Comparison of ENCODE assay signal across 15 cellular contexts in genomic region chr6:96499781-96500180, GRCh38. TPM values are rescaled to one million over a fixed set of nuclear protein-coding genes. Genes with fewer than 3 reads are reported as not detected.
DNase-seq lines count a peak whose midpoint lies in the region; ATAC-seq and TF ChIP-seq lines count a peak whose summit lies in the region.
"Had no signal": no experiment of that assay in that cellular context is flagged by ENCODE, and none has a peak within 500 bp of the region (broad histone marks: within the 10 kb centered on the region; RNA-seq: fewer than 3 reads in every experiment).

No MANE protein-coding gene starts in this region.

- H3K27ac ChIP-seq in uterus: no peak overlapping the region
- H3K27ac ChIP-seq in mesendoderm (ENCODE audit: low read depth, low read length): no peak overlapping the region
- H3K27ac ChIP-seq: gastroesophageal sphincter, upper lobe of right lung had no signal

- H3K23ac ChIP-seq in mesendoderm (ENCODE audit: low read length): no peak overlapping the region

- H3K9me3 ChIP-seq in uterus: no peaks in the 10 kb centered on the region
- H3K9me3 ChIP-seq: upper lobe of right lung had no signal

- peaks cover 24% of the 10 kb centered on the region for H3K9me3 Mint-ChIP-seq in activated CD4-positive, alpha-beta T cell treated with anti-CD3 and anti-CD28 coated beads for 36 hours (ENCODE audit: low read depth)
- H3K9me3 Mint-ChIP-seq in T-cell: peaks cover 6 to 30% (median 16%) of the 10 kb centered on the region in 3 donors

- DNase-seq in activated CD4-positive, alpha-beta T cell treated with anti-CD3 and anti-CD28 coated beads for 36 hours: peak; percentile 27
- no peak for DNase-seq in activated CD4-positive, alpha-beta T cell treated with anti-CD3 and anti-CD28 coated beads for 1 hour
- peak; percentile 45 to 82 (median 64) for DNase-seq in T-cell
- DNase-seq in activated T-helper 1 cell treated with Interleukin-2 at 50 U/mL for 16 hours (ENCODE audit: low read depth): peak; percentile 55
- DNase-seq in renal cortical epithelial cell (ENCODE audit: low read depth): peak; percentile 9
- DNase-seq in uterus: no peak
- DNase-seq in mesendoderm: no peak
- DNase-seq in epidermal melanocyte (ENCODE audit: insufficient read length, low spot score): no peak
- DNase-seq: H9, NCI-H2029, upper lobe of right lung had no signal

- no peaks in the 10 kb centered on the region for H3K79me1 ChIP-seq in mesendoderm (ENCODE audit: low read length)

- H2AK5ac ChIP-seq in mesendoderm (ENCODE audit: low read length): no peak overlapping the region

- no peak overlapping the region for H2BK120ac ChIP-seq in mesendoderm (ENCODE audit: low read depth, low read length)

- CTCF ChIA-PET in activated CD4-positive, alpha-beta T cell treated with anti-CD3 and anti-CD28 coated beads for 36 hours (lab: Charles Lee): interaction anchor here (0.6 to 1.3 kb wide), 2 partner anchors 28 to 912 kb away, joined by 3 to 5 read pairs; no protein-coding TSS in a partner anchor
- CTCF ChIA-PET in T-cell (lab: Charles Lee): interaction anchor here (0.9 to 1.6 kb wide), 7 partner anchors 16 to 45 kb away, joined by 3 to 22 read pairs (median 4); partner anchors contain the start of gene UFL1 (in 1 of the 2)

- no peak overlapping the region for H3K56ac ChIP-seq in mesendoderm (ENCODE audit: low read length)

- H3K36me3 Mint-ChIP-seq in activated CD4-positive, alpha-beta T cell treated with anti-CD3 and anti-CD28 coated beads for 36 hours (ENCODE audit: low read depth): peaks cover 18% of the 10 kb centered on the region
- H3K36me3 Mint-ChIP-seq in T-cell: peaks cover 22% of the 10 kb centered on the region

- H2BK15ac ChIP-seq in mesendoderm (replicated peaks; ENCODE audit: low read depth): no peak overlapping the region

- no peak for TF ChIP-seq POLR2A in uterus (IDR thresholded peaks at IDR 0.05)

- no peak overlapping the region for H3K4me2 ChIP-seq in mesendoderm (ENCODE audit: low read length)

- H2BK5ac ChIP-seq in mesendoderm (ENCODE audit: low read length): no peak overlapping the region

- no peaks in the 10 kb centered on the region for H3K79me2 ChIP-seq in mesendoderm (ENCODE audit: control insufficient read depth, insufficient read depth, low read length)

- no peak overlapping the region for H3K27ac Mint-ChIP-seq in activated CD4-positive, alpha-beta T cell treated with anti-CD3 and anti-CD28 coated beads for 36 hours
- peak overlapping the region; percentile 90 for H3K27ac Mint-ChIP-seq in T-cell
- H3K27ac Mint-ChIP-seq: H9 had no signal

- no peak overlapping the region for H3K9ac ChIP-seq in mesendoderm (ENCODE audit: low read length)

- intact Hi-C loops in activated CD4-positive, alpha-beta T cell treated with anti-CD3 and anti-CD28 coated beads for 36 hours (cut with DNase I, micrococcal nuclease): no loop called here
- intact Hi-C loops in uterus (cut with DNase I; ENCODE audit: low total_unique reads): no loop called here

- peaks cover 35% of the 10 kb centered on the region for H3K4me1 Mint-ChIP-seq in activated CD4-positive, alpha-beta T cell treated with anti-CD3 and anti-CD28 coated beads for 36 hours
- peaks cover 40 to 46% (median 42%) of the 10 kb centered on the region in 3 donors for H3K4me1 Mint-ChIP-seq in T-cell
- H3K4me1 Mint-ChIP-seq: H9 had no signal

- no peak overlapping the region for H3K18ac ChIP-seq in mesendoderm (ENCODE audit: low read length)

- H3K4me3 Mint-ChIP-seq in activated CD4-positive, alpha-beta T cell treated with anti-CD3 and anti-CD28 coated beads for 36 hours: no peak overlapping the region
- H3K4me3 Mint-ChIP-seq in T-cell: peak overlapping the region in 2 of 3 donors; percentile 34 to 54
- H3K4me3 Mint-ChIP-seq: H9 had no signal

- no peak overlapping the region for H3K4me3 ChIP-seq in uterus
- H3K4me3 ChIP-seq in mesendoderm (ENCODE audit: low read length): no peak overlapping the region
- H3K4me3 ChIP-seq: gastroesophageal sphincter, upper lobe of right lung had no signal

- H3K27me3 Mint-ChIP-seq in activated CD4-positive, alpha-beta T cell treated with anti-CD3 and anti-CD28 coated beads for 36 hours: no peaks in the 10 kb centered on the region
- H3K27me3 Mint-ChIP-seq in T-cell: no peaks in the 10 kb centered on the region
- H3K27me3 Mint-ChIP-seq: natural killer cell treated with Interleukin-12 subunit alpha and Interleukin-12 subunit beta and Interleukin-15 and Interleukin-18, amount 100 ng/mL, for 72 hours had no signal

- no peak for ATAC-seq in activated CD4-positive, alpha-beta T cell treated with anti-CD3 and anti-CD28 coated beads for 36 hours
- ATAC-seq in T-cell (replicated peaks in 1 of 4): peak; percentile 97 to 100 (median 99)
- ATAC-seq: gastroesophageal sphincter, Panc1, sciatic nerve, upper lobe of right lung had no signal

- H3K4me1 ChIP-seq in uterus: no peaks in the 10 kb centered on the region
- no peaks in the 10 kb centered on the region for H3K4me1 ChIP-seq in mesendoderm (ENCODE audit: control insufficient read depth, low read depth, low read length)
- H3K4me1 ChIP-seq: gastroesophageal sphincter, upper lobe of right lung had no signal

- TF ChIP-seq CTCF in uterus (IDR thresholded peaks at IDR 0.05): no peak

- no CpG with 5 or more reads among the region's 5 CpGs for WGBS in mesendoderm (ENCODE audit: extremely low coverage, insufficient coverage, low lambda C conversion rate)

- no peak overlapping the region for H4K5ac ChIP-seq in mesendoderm (ENCODE audit: low read length)

- H3K36me3 ChIP-seq in uterus: no peaks in the 10 kb centered on the region
- H3K36me3 ChIP-seq in mesendoderm (ENCODE audit: control insufficient read depth, insufficient read depth, low read length): no peaks in the 10 kb centered on the region
- H3K36me3 ChIP-seq: upper lobe of right lung had no signal

- H4K8ac ChIP-seq in mesendoderm (ENCODE audit: low read depth, low read length): no peak overlapping the region

- H3K4ac ChIP-seq in mesendoderm (ENCODE audit: low read depth, low read length): no peak overlapping the region

- POLR2A ChIA-PET in activated CD4-positive, alpha-beta T cell treated with anti-CD3 and anti-CD28 coated beads for 36 hours (lab: Charles Lee): no interaction called here
- POLR2A ChIA-PET in T-cell (lab: Charles Lee): interaction anchor here (0.6 to 1.1 kb wide), 3 partner anchors 22 to 422 kb away, joined by 3 to 7 read pairs (median 4); partner anchors contain the start of gene UFL1 (in 1 of the 2)

- H3K27me3 ChIP-seq in uterus: no peaks in the 10 kb centered on the region
- H3K27me3 ChIP-seq in mesendoderm (ENCODE audit: insufficient read depth, low read length, poor library complexity): no peaks in the 10 kb centered on the region
- H3K27me3 ChIP-seq: gastroesophageal sphincter, upper lobe of right lung had no signal

RNA-seq across cellular contexts. Expression of gene UFL1, which starts 21.8 kb away (rescaled TPM):
- total RNA-seq in activated CD4-positive, alpha-beta T cell treated with anti-CD3 and anti-CD28 coated beads for 36 hours: 10 to 100 TPM; 27.3 to 28.0 TPM
- 10 to 100 TPM; 19.3 to 29.4 (median 27.7) TPM for total RNA-seq in T-cell
- 29.5 and 33.0 TPM in 2 replicates for total RNA-seq in renal cortical epithelial cell
- 10 to 100 TPM; 12.0 to 53.0 (median 29.2) TPM for total RNA-seq in uterus
- polyA plus RNA-seq in mesendoderm (2013, experiment 1 of 2): 13.7 TPM
- 14.5 TPM for polyA plus RNA-seq in mesendoderm (2013, experiment 2 of 2)

Comparison
In these comparisons a context has a peak if more than half of its experiments do, and no peak if none do; other contexts are left out.
1. DNase-seq: peak in activated CD4-positive, alpha-beta T cell treated with anti-CD3 and anti-CD28 coated beads for 36 hours (single experiment), T-cell (34 of 34), activated T-helper 1 cell treated with Interleukin-2 at 50 U/mL for 16 hours (single experiment) and renal cortical epithelial cell (single experiment); none in activated CD4-positive, alpha-beta T cell treated with anti-CD3 and anti-CD28 coated beads for 1 hour (single experiment), uterus (0 of 2), mesendoderm (single experiment) and epidermal melanocyte (single experiment).